Comparison of ENCODE assay signal across 24 cellular contexts in genomic region chr5:175738126-175738525, GRCh38.
DNase-seq lines count a peak whose midpoint lies in the region; ATAC-seq and TF ChIP-seq lines count a peak whose summit lies in the region.
"Had no signal": no experiment of that assay in that cellular context is flagged by ENCODE, and none has a peak within 500 bp of the region (broad histone marks: within the 10 kb centered on the region; RNA-seq: fewer than 3 reads in every experiment).

No MANE protein-coding gene starts in this region.

- no peak for TF ChIP-seq CTCF in osteocyte (IDR thresholded peaks at IDR 0.05)

- no peak overlapping the region for H3K4me3 Mint-ChIP-seq in osteocyte (ENCODE audit: unreplicated experiment)
- H3K4me3 Mint-ChIP-seq: CD4-positive, alpha-beta memory T cell; CD4-positive, CD25-positive, alpha-beta regulatory T cell; CD8-positive, alpha-beta memory T cell had no signal

- no peaks in the 10 kb centered on the region for H3K9me3 Mint-ChIP-seq in osteocyte (ENCODE audit: unreplicated experiment)
- H3K9me3 Mint-ChIP-seq: CD4-positive, CD25-positive, alpha-beta regulatory T cell had no signal

- DNase-seq in activated CD8-positive, alpha-beta memory T cell treated with anti-CD3 and anti-CD28 coated beads, Interleukin-2, amount 50 U/mL, for 48 hours, result peak; percentile 39
- DNase-seq in activated CD8-positive, alpha-beta memory T cell treated with anti-CD3 and anti-CD28 coated beads, Interleukin-2, amount 50 U/mL, for 4 hours, result no peak
- DNase-seq in left lobe of liver (ENCODE audit: low spot score) (peak; percentile 29), osteocyte (ENCODE audit: extremely low spot score, unreplicated experiment) (peak; percentile 57), ureter (ENCODE audit: low spot score) (peak; percentile 38), hypothalamus (lab: John Stamatoyannopoulos, UW) (no peak), NCI-H2171 treated with DMSO at 0.1 percent for 48 hours (lab: John Stamatoyannopoulos, UW) (no peak)
- DNase-seq: AML-193; BE2C; C1 segment of cervical spinal cord; CD4-positive, alpha-beta memory T cell; CD4-positive, CD25-positive, alpha-beta regulatory T cell; CD8-positive, alpha-beta memory T cell; COR-L47; DMS 273 treated with DMSO at 0.1 percent for 48 hours; DMS153; DMS53; DMS79; DND-41; EL; GDM1 had no signal

- H3K27me3 Mint-ChIP-seq in osteocyte (ENCODE audit: unreplicated experiment), result no peaks in the 10 kb centered on the region

- no peaks in the 10 kb centered on the region for H3K4me1 Mint-ChIP-seq in osteocyte (ENCODE audit: unreplicated experiment)
- H3K4me1 Mint-ChIP-seq: CD4-positive, alpha-beta memory T cell; CD4-positive, CD25-positive, alpha-beta regulatory T cell; CD8-positive, alpha-beta memory T cell had no signal

- ATAC-seq in left lobe of liver, result no peak
- ATAC-seq in GM21423 (IDR thresholded peaks at IDR 0.05; ENCODE audit: unreplicated experiment), result no peak
- ATAC-seq: GM12878 had no signal

- no peak overlapping the region for H3K27ac Mint-ChIP-seq in osteocyte (ENCODE audit: unreplicated experiment)
- H3K27ac Mint-ChIP-seq: CD14-positive monocyte; CD4-positive, alpha-beta memory T cell; CD4-positive, CD25-positive, alpha-beta regulatory T cell; CD8-positive, alpha-beta memory T cell had no signal

- no peaks in the 10 kb centered on the region for H3K36me3 Mint-ChIP-seq in osteocyte (ENCODE audit: unreplicated experiment)
- H3K36me3 Mint-ChIP-seq: CD14-positive monocyte; CD4-positive, CD25-positive, alpha-beta regulatory T cell; CD8-positive, alpha-beta memory T cell had no signal

Comparison
In these comparisons a context has a peak if more than half of its experiments do, and no peak if none do; other contexts are left out.
1. DNase-seq: peak in activated CD8-positive, alpha-beta memory T cell treated with anti-CD3 and anti-CD28 coated beads, Interleukin-2, amount 50 U/mL, for 48 hours (single experiment), left lobe of liver (single experiment), osteocyte (single experiment) and ureter (single experiment); none in activated CD8-positive, alpha-beta memory T cell treated with anti-CD3 and anti-CD28 coated beads, Interleukin-2, amount 50 U/mL, for 4 hours (single experiment), hypothalamus (0 of 51) and NCI-H2171 treated with DMSO at 0.1 percent for 48 hours (single experiment).